ENCODE assay signal across 8 cellular contexts in genomic region chr1:26432793-26433192, GRCh38. TPM values are rescaled to one million over a fixed set of nuclear protein-coding genes. Genes with fewer than 3 reads are reported as not detected.
DNase-seq lines count a peak whose midpoint lies in the region; ATAC-seq, FAIRE-seq and TF ChIP-seq lines count a peak whose summit lies in the region.

No MANE protein-coding gene starts in this region.

- peak overlapping the region; percentile 93 for H3K9ac ChIP-seq in astrocyte (ENCODE audit: low read length)

- TF ChIP-seq CTCF in astrocyte (IDR thresholded peaks at IDR 0.05; ENCODE audit: insufficient read depth, low read depth, low read length): no peak
- no peak for TF ChIP-seq CTCF in right lobe of liver (IDR thresholded peaks at IDR 0.05)
- TF ChIP-seq CTCF in thoracic aorta (IDR thresholded peaks at IDR 0.05): no peak

- no peak for ATAC-seq in right lobe of liver
- ATAC-seq in thoracic aorta (ENCODE audit: insufficient number of reproducible peaks, low FRiP score, low read depth): no peak

- H3K4me3 Mint-ChIP-seq in activated CD4-positive, alpha-beta T cell treated with anti-CD3 and anti-CD28 coated beads, Interleukin-2, amount 10 ng/mL, durations not matched to agents 7 days and 5 days: peak overlapping the region; percentile 88
- peak overlapping the region; percentile 97 for H3K4me3 Mint-ChIP-seq in astrocyte (ENCODE audit: unreplicated experiment)

- H3K4me1 ChIP-seq in astrocyte (ENCODE audit: insufficient read depth, low read length) (peaks cover 21% of the 10 kb centered on the region), right lobe of liver (peaks cover 0 to 21% (median 0%) of the 10 kb centered on the region in 4 donors), thoracic aorta (ENCODE audit: control insufficient read depth in 1 of 2, low read depth in 2 of 2) (peaks cover 11 to 27% of the 10 kb centered on the region in 2 donors)

- H3K27me3 Mint-ChIP-seq in activated CD4-positive, alpha-beta T cell treated with anti-CD3 and anti-CD28 coated beads, Interleukin-2, amount 10 ng/mL, durations not matched to agents 7 days and 5 days: peaks cover 6% of the 10 kb centered on the region
- H3K27me3 Mint-ChIP-seq in astrocyte (ENCODE audit: low read depth, unreplicated experiment): no peaks in the 10 kb centered on the region

- H3K4me1 Mint-ChIP-seq in activated CD4-positive, alpha-beta T cell treated with anti-CD3 and anti-CD28 coated beads, Interleukin-2, amount 10 ng/mL, durations not matched to agents 7 days and 5 days: peaks cover 23% of the 10 kb centered on the region
- peaks cover 9% of the 10 kb centered on the region for H3K4me1 Mint-ChIP-seq in astrocyte (ENCODE audit: low read depth, unreplicated experiment)

- H4K20me1 ChIP-seq in astrocyte (ENCODE audit: insufficient read depth, low read length): peaks cover 10% of the 10 kb centered on the region

- CTCF ChIA-PET in activated CD4-positive, alpha-beta T cell treated with anti-CD3 and anti-CD28 coated beads, Interleukin-2, amount 10 ng/mL, durations not matched to agents 7 days and 5 days (lab: Charles Lee): interaction anchor here (0.6 to 2.1 kb wide), 7 partner anchors 12 to 463 kb away, joined by 3 to 8 read pairs (median 4); partner anchors contain the start of genes C1orf232, HMGN2 and ZNF593

- H3K27me3 ChIP-seq in astrocyte (ENCODE audit: insufficient read depth, low read length): no peaks in the 10 kb centered on the region
- H3K27me3 ChIP-seq in right lobe of liver: no peaks in the 10 kb centered on the region
- no peaks in the 10 kb centered on the region for H3K27me3 ChIP-seq in thoracic aorta (replicated peaks; ENCODE audit: insufficient read depth)

- H3K36me3 Mint-ChIP-seq in activated CD4-positive, alpha-beta T cell treated with anti-CD3 and anti-CD28 coated beads, Interleukin-2, amount 10 ng/mL, durations not matched to agents 7 days and 5 days (ENCODE audit: low read depth): peaks cover 13% of the 10 kb centered on the region
- no peaks in the 10 kb centered on the region for H3K36me3 Mint-ChIP-seq in astrocyte (ENCODE audit: low read depth, unreplicated experiment)

- H2AFZ ChIP-seq in astrocyte (ENCODE audit: low read depth, low read length): peak overlapping the region; percentile 78

- peaks cover 24% of the 10 kb centered on the region for H3K79me2 ChIP-seq in astrocyte (ENCODE audit: insufficient read depth, low read length)

- H3K9me3 ChIP-seq in astrocyte (ENCODE audit: insufficient read depth, low read depth, low read length) (no peaks in the 10 kb centered on the region), right lobe of liver (no peaks in the 10 kb centered on the region), thoracic aorta (no peaks in the 10 kb centered on the region)

- intact Hi-C loops in right lobe of liver (cut with DNase I): no loop called here

- H3K36me3 ChIP-seq in astrocyte (ENCODE audit: insufficient read depth, low read length): peaks cover 7% of the 10 kb centered on the region
- peaks cover 0 to 14% (median 3%) of the 10 kb centered on the region in 4 donors for H3K36me3 ChIP-seq in right lobe of liver
- H3K36me3 ChIP-seq in thoracic aorta: peaks cover 11% of the 10 kb centered on the region

- FAIRE-seq in astrocyte (lab: Jason Lieb, UNC): no peak

- no peak for DNase-seq in activated CD4-positive, alpha-beta T cell treated with anti-CD3 and anti-CD28 coated beads, Interleukin-2, amount 10 ng/mL, durations not matched to agents 7 days and 5 days
- DNase-seq in activated CD4-positive, alpha-beta T cell treated with anti-CD3 and anti-CD28 coated beads, Interleukin-2, amount 50 U/mL, for 48 hours: no peak
- DNase-seq in astrocyte (ENCODE audit: low read depth) (no peak), right lobe of liver (no peak), thoracic aorta (ENCODE audit: low spot score) (no peak), KG1 (lab: John Stamatoyannopoulos, UW) (no peak), kidney tubule cell (ENCODE audit: low spot score) (no peak), NCI-H2196 (lab: John Stamatoyannopoulos, UW; ENCODE audit: unreplicated experiment) (no peak)

- WGBS in right lobe of liver (ENCODE audit: insufficient coverage, low coverage, low lambda C conversion rate, missing lambda C conversion rate): 64% methylated on average over 3 of the region's 3 CpGs

- H3K9me3 Mint-ChIP-seq in activated CD4-positive, alpha-beta T cell treated with anti-CD3 and anti-CD28 coated beads, Interleukin-2, amount 10 ng/mL, durations not matched to agents 7 days and 5 days: no peaks in the 10 kb centered on the region
- H3K9me3 Mint-ChIP-seq in astrocyte (ENCODE audit: unreplicated experiment): no peaks in the 10 kb centered on the region

- TF ChIP-seq POLR2A in right lobe of liver (IDR thresholded peaks at IDR 0.05): no peak

- H3K4me3 ChIP-seq in astrocyte (ENCODE audit: insufficient read depth, low read depth, low read length): peak overlapping the region; percentile 94
- H3K4me3 ChIP-seq in right lobe of liver: peak overlapping the region; percentile 60 to 75 (median 72)
- peak overlapping the region; percentile 84 for H3K4me3 ChIP-seq in thoracic aorta

- H3K27ac Mint-ChIP-seq in activated CD4-positive, alpha-beta T cell treated with anti-CD3 and anti-CD28 coated beads, Interleukin-2, amount 10 ng/mL, durations not matched to agents 7 days and 5 days: peak overlapping the region; percentile 91
- H3K27ac Mint-ChIP-seq in astrocyte (ENCODE audit: unreplicated experiment): peak overlapping the region; percentile 3

- H3K27ac ChIP-seq in astrocyte (ENCODE audit: low read depth, low read length): peak overlapping the region; percentile 69
- peak overlapping the region; percentile 32 to 72 (median 53) for H3K27ac ChIP-seq in right lobe of liver
- H3K27ac ChIP-seq in thoracic aorta: peak overlapping the region; percentile 59 to 68

- POLR2A ChIA-PET in activated CD4-positive, alpha-beta T cell treated with anti-CD3 and anti-CD28 coated beads, Interleukin-2, amount 10 ng/mL, durations not matched to agents 7 days and 5 days (lab: Charles Lee): interaction anchor here (1.1 to 1.9 kb wide), 2 partner anchors 37 to 39 kb away, joined by 5 to 6 read pairs; partner anchors contain the start of gene HMGN2

- peak overlapping the region; percentile 90 for H3K4me2 ChIP-seq in astrocyte (ENCODE audit: low read length)

RNA-seq across cellular contexts. Expression of gene DHDDS, which starts 0.7 kb away (rescaled TPM):
- 10 to 100 TPM; 49.1 to 55.3 TPM for total RNA-seq in activated CD4-positive, alpha-beta T cell treated with anti-CD3 and anti-CD28 coated beads, Interleukin-2, amount 10 ng/mL, durations not matched to agents 7 days and 5 days
- total RNA-seq in astrocyte: 87.2 and 94.4 TPM in 2 replicates
- 10 to 100 TPM; 20.0 to 48.6 (median 24.9) TPM for total RNA-seq in right lobe of liver
- total RNA-seq in thoracic aorta: 10 to 100 TPM; 38.6 to 59.4 TPM

RNA-seq across cellular contexts. Expression of gene LIN28A, which starts 22.2 kb away (rescaled TPM):
- not detected for total RNA-seq in activated CD4-positive, alpha-beta T cell treated with anti-CD3 and anti-CD28 coated beads, Interleukin-2, amount 10 ng/mL, durations not matched to agents 7 days and 5 days
- total RNA-seq in astrocyte (16.7 and 43.7 TPM in 2 replicates), right lobe of liver (under 1 TPM in 1 of 6 experiments, not detected in 5; 0.09 TPM), thoracic aorta (not detected)

RNA-seq across cellular contexts. Expression of gene HMGN2, which starts 39.4 kb away (rescaled TPM):
- total RNA-seq in activated CD4-positive, alpha-beta T cell treated with anti-CD3 and anti-CD28 coated beads, Interleukin-2, amount 10 ng/mL, durations not matched to agents 7 days and 5 days: 1,000 to 10,000 TPM; 1,241 to 1,307 TPM
- 111 and 124 TPM in 2 replicates for total RNA-seq in astrocyte
- total RNA-seq in right lobe of liver: 10 to 100 TPM; 64.1 to 99.6 (median 83.6) TPM
- 100 to 1,000 TPM; 145 to 187 TPM for total RNA-seq in thoracic aorta

Comparison
In these comparisons a context has a peak if more than half of its experiments do, and no peak if none do; other contexts are left out.
1. RNA of gene LIN28A, which starts 22.2 kb away (total RNA-seq): 16.7 to 43.7 TPM in astrocyte; not detected in activated CD4-positive, alpha-beta T cell treated with anti-CD3 and anti-CD28 coated beads, Interleukin-2, amount 10 ng/mL, durations not matched to agents 7 days and 5 days, 0.09 TPM in right lobe of liver and not detected in thoracic aorta; every median in the first group is over 10 times any median in the second.
2. Peak in every context shown above with its lines, with median percentiles within 50 percentile points of each other: H3K27ac ChIP-seq and H3K4me3 ChIP-seq.